In genomic region chr6:80522556-80522955, GRCh38 we compare ENCODE assay signal across 2 cellular contexts.
TF ChIP-seq lines count a peak whose summit lies in the region.

No MANE protein-coding gene starts in this region.

TF ChIP-seq in SK-N-SH, 30 proteins besides CTCF, POLR2A, EP300 and RAD21 (continued from another document):
- TF ChIP-seq IRF3 (IDR thresholded peaks at IDR 0.05; ENCODE audit: low read depth, low read length), result no peak
- TF ChIP-seq USF2 (IDR thresholded peaks at IDR 0.05; ENCODE audit: borderline replicate concordance, low read depth, low read length), result no peak
- no peak for TF ChIP-seq CHD2 (IDR thresholded peaks at IDR 0.05; ENCODE audit: low read length, partially characterized antibody)
- no peak for TF ChIP-seq MEF2A (IDR thresholded peaks at IDR 0.05; ENCODE audit: borderline replicate concordance, low read depth)

TF ChIP-seq in SK-N-SH treated with all-trans-retinoic acid at 6 μM for 48 hours, 23 proteins besides CTCF, POLR2A, EP300 and RAD21 (continued from another document):
- TF ChIP-seq POU6F1 (CRISPR knock-in tag; IDR thresholded peaks at IDR 0.05; ENCODE audit: borderline replicate concordance, low read depth), result no peak
- no peak for TF ChIP-seq SNAI2 (CRISPR knock-in tag; IDR thresholded peaks at IDR 0.05)
- TF ChIP-seq CREB5 (CRISPR knock-in tag; IDR thresholded peaks at IDR 0.05; ENCODE audit: low read depth), result no peak
- TF ChIP-seq ARNTL (CRISPR knock-in tag; IDR thresholded peaks at IDR 0.05; ENCODE audit: borderline replicate concordance, low read depth), result no peak
- no peak for TF ChIP-seq ZNF565 (CRISPR knock-in tag; conservative IDR thresholded peaks at IDR 0.05; ENCODE audit: low read depth)
- no peak for TF ChIP-seq BACH2 (CRISPR knock-in tag; IDR thresholded peaks at IDR 0.05; ENCODE audit: borderline replicate concordance)
- no peak for TF ChIP-seq ISL1 (CRISPR knock-in tag; IDR thresholded peaks at IDR 0.05)
- no peak for TF ChIP-seq TCF4 (CRISPR knock-in tag; IDR thresholded peaks at IDR 0.05; ENCODE audit: borderline replicate concordance)
- no peak for TF ChIP-seq TSHZ2 (CRISPR knock-in tag; IDR thresholded peaks at IDR 0.05)
- no peak for TF ChIP-seq ZC3H10 (CRISPR knock-in tag; IDR thresholded peaks at IDR 0.05)
- no peak for TF ChIP-seq GLIS3 (CRISPR knock-in tag; IDR thresholded peaks at IDR 0.05)
- no peak for TF ChIP-seq TOX (CRISPR knock-in tag; IDR thresholded peaks at IDR 0.05; ENCODE audit: borderline replicate concordance)
- no peak for TF ChIP-seq PPARA (CRISPR knock-in tag; IDR thresholded peaks at IDR 0.05; ENCODE audit: borderline replicate concordance)
- no peak for TF ChIP-seq ZNF70 (CRISPR knock-in tag; IDR thresholded peaks at IDR 0.05)
- no peak for TF ChIP-seq ZNF8 (CRISPR knock-in tag; IDR thresholded peaks at IDR 0.05)
- TF ChIP-seq ZFP30 (CRISPR knock-in tag; IDR thresholded peaks at IDR 0.05), result no peak
- TF ChIP-seq CSRNP3 (CRISPR knock-in tag; IDR thresholded peaks at IDR 0.05), result no peak
- no peak for TF ChIP-seq OSR1 (CRISPR knock-in tag; IDR thresholded peaks at IDR 0.05)
TF ChIP-seq in SK-N-SH treated with all-trans-retinoic acid at 6 μM for 48 hours: peak in this region for 0.
